Comparison of ENCODE assay signal across 11 cellular contexts in genomic region chr12:575129-575502, GRCh38.
A peak's percentile ranks its signal among the peaks of the same experiment; 100 is the strongest.
DNase-seq lines count a peak whose midpoint lies in the region; ATAC-seq, FAIRE-seq and TF ChIP-seq lines count a peak whose summit lies in the region.
"Had no signal": no experiment of that assay in that cellular context is flagged by ENCODE, and none has a peak within 500 bp of the region (broad histone marks: within the 10 kb centered on the region; RNA-seq: fewer than 3 reads in every experiment).

No MANE protein-coding gene starts in this region.

- H3K4me1 ChIP-seq in fibroblast of lung (ENCODE audit: control insufficient read depth, extremely low read depth, insufficient read depth, low read length): peaks cover 13% of the 10 kb centered on the region
- peaks cover 39% of the 10 kb centered on the region for H3K4me1 ChIP-seq in body of pancreas

- H3K36me3 ChIP-seq in SU-DHL-6 (ENCODE audit: low read length): no peaks in the 10 kb centered on the region
- no peaks in the 10 kb centered on the region for H3K36me3 ChIP-seq in fibroblast of lung (ENCODE audit: control insufficient read depth, insufficient read depth, low read length)
- no peaks in the 10 kb centered on the region for H3K36me3 ChIP-seq in body of pancreas (replicated peaks in 1 of 2; ENCODE audit: insufficient read depth in 1 of 2, low read depth in 2 of 2)

- H3K27me3 ChIP-seq in CD4-positive, alpha-beta T cell (ENCODE audit: control insufficient read depth, insufficient read depth, low read length): no peaks in the 10 kb centered on the region
- H3K27me3 ChIP-seq in SU-DHL-6 (ENCODE audit: low read length) (no peaks in the 10 kb centered on the region), fibroblast of lung (ENCODE audit: control insufficient read depth, insufficient read depth, low read length) (no peaks in the 10 kb centered on the region), body of pancreas (no peaks in the 10 kb centered on the region)

- no peak overlapping the region for H3K4me3 ChIP-seq in SU-DHL-6 (ENCODE audit: insufficient read depth, low read length, poor library complexity, severe bottlenecking)
- H3K4me3 ChIP-seq in fibroblast of lung (replicated peaks in 1 of 4; ENCODE audit: control extremely low read depth in 1 of 4, insufficient read depth in 1 of 4, low read depth in 3 of 4, low read length in 4 of 4): no peak overlapping the region
- no peak overlapping the region for H3K4me3 ChIP-seq in body of pancreas

- no peak overlapping the region for H3K27ac Mint-ChIP-seq in CD4-positive, alpha-beta T cell

- 85 to 87% methylated on average over 7 of the region's 7 CpGs for WGBS in body of pancreas, 2 donors

- no peak for TF ChIP-seq CTCF in CD4-positive, alpha-beta T cell (IDR thresholded peaks at IDR 0.05)
- TF ChIP-seq CTCF in SU-DHL-6 (IDR thresholded peaks at IDR 0.05; ENCODE audit: insufficient read depth, low read length, poor library complexity, severe bottlenecking) (no peak), fibroblast of lung (conservative IDR thresholded peaks at IDR 0.05 in 1 of 2, IDR thresholded peaks at IDR 0.05 in 1 of 2; ENCODE audit: low read depth in 1 of 2, low read length in 2 of 2) (no peak), body of pancreas (IDR thresholded peaks at IDR 0.05) (no peak)

- no peaks in the 10 kb centered on the region for H3K36me3 Mint-ChIP-seq in CD4-positive, alpha-beta T cell (ENCODE audit: low read depth)
- H3K36me3 Mint-ChIP-seq: T-cell had no signal

- ATAC-seq in CD4-positive, alpha-beta T cell (ENCODE audit: poor library complexity): no peak
- ATAC-seq in sciatic nerve: no peak
- no peak for ATAC-seq in body of pancreas

- H3K4me2 ChIP-seq in SU-DHL-6 (ENCODE audit: low read depth, low read length, poor library complexity, severe bottlenecking) (no peak overlapping the region), fibroblast of lung (ENCODE audit: extremely low read depth, insufficient read depth, low read length) (no peak overlapping the region)

- TF ChIP-seq POLR2A in body of pancreas (IDR thresholded peaks at IDR 0.05): no peak

- H3K9me3 ChIP-seq in CD4-positive, alpha-beta T cell (ENCODE audit: control insufficient read depth, low read length): no peaks in the 10 kb centered on the region
- H3K9me3 ChIP-seq in SU-DHL-6 (ENCODE audit: insufficient read depth, low read length) (no peaks in the 10 kb centered on the region), fibroblast of lung (ENCODE audit: control insufficient read depth, insufficient read depth, low read depth, low read length) (no peaks in the 10 kb centered on the region), body of pancreas (no peaks in the 10 kb centered on the region)

- POLR2A ChIA-PET in CD4-positive, alpha-beta T cell (lab: Charles Lee): interaction anchor here (0.9 to 2.9 kb wide), 8 partner anchors 9 to 232 kb away, joined by 3 to 33 read pairs (median 6); partner anchors contain the start of gene WNK1

- H3K9ac ChIP-seq in SU-DHL-6 (ENCODE audit: low read length) (no peak overlapping the region), fibroblast of lung (ENCODE audit: insufficient read depth, low read length) (no peak overlapping the region)

- H3K79me2 ChIP-seq in SU-DHL-6 (ENCODE audit: insufficient read depth, low read length) (no peaks in the 10 kb centered on the region), fibroblast of lung (ENCODE audit: control insufficient read depth, insufficient read depth, low read length) (no peaks in the 10 kb centered on the region)

- H3K9me2 ChIP-seq in SU-DHL-6 (replicated peaks; ENCODE audit: insufficient read depth, low read length): no peaks in the 10 kb centered on the region

- no peak for FAIRE-seq in GM19239 (lab: Jason Lieb, UNC)
- FAIRE-seq: colon had no signal

- peaks cover 24% of the 10 kb centered on the region for H3K4me1 Mint-ChIP-seq in CD4-positive, alpha-beta T cell (ENCODE audit: low read depth)

- no peaks in the 10 kb centered on the region for H3F3A ChIP-seq in SU-DHL-6 (ENCODE audit: insufficient read depth)

- no peak overlapping the region for H3K27ac ChIP-seq in CD4-positive, alpha-beta T cell (ENCODE audit: low read depth, low read length)
- H3K27ac ChIP-seq in SU-DHL-6 (ENCODE audit: low read depth, low read length) (no peak overlapping the region), fibroblast of lung (ENCODE audit: insufficient read depth, low read length) (no peak overlapping the region), body of pancreas (no peak overlapping the region)

- CTCF ChIA-PET in CD4-positive, alpha-beta T cell (lab: Charles Lee): interaction anchor here (0.8 to 3.6 kb wide), 13 partner anchors 9 to 242 kb away, joined by 3 to 31 read pairs (median 8); partner anchors contain the start of gene WNK1

- H3K27me3 Mint-ChIP-seq in CD4-positive, alpha-beta T cell: no peaks in the 10 kb centered on the region
- H3K27me3 Mint-ChIP-seq: T-cell had no signal

- H2AFZ ChIP-seq in SU-DHL-6 (ENCODE audit: low read depth, low read length, severe bottlenecking) (peak overlapping the region; percentile 97), fibroblast of lung (ENCODE audit: low read length) (peak overlapping the region; percentile 10)

- intact Hi-C loops in CD4-positive, alpha-beta T cell (cut with DNase I, micrococcal nuclease): loop anchor here (5.0 to 10.0 kb wide), 5 partner anchors 52 to 1030 kb away; partner anchors contain the start of gene NINJ2 (in 1 of the 2)
- intact Hi-C loops in sciatic nerve (cut with DNase I): loop anchor here (10.0 kb wide), 2 partner anchors 70 to 180 kb away; partner anchors contain the start of gene WNK1
- intact Hi-C loops in body of pancreas (cut with DNase I): no loop called here

- H3K9me3 Mint-ChIP-seq in CD4-positive, alpha-beta T cell: no peaks in the 10 kb centered on the region
- H3K9me3 Mint-ChIP-seq: T-cell had no signal

- no peak for DNase-seq in CD4-positive, alpha-beta T cell
- no peak for DNase-seq in fibroblast of lung (ENCODE audit: low read depth in 2 of 2)
- DNase-seq in sciatic nerve (ENCODE audit: low spot score): peak; percentile 57
- DNase-seq in GM19239 (ENCODE audit: insufficient read length, low spot score): no peak
- no peak for DNase-seq in retina
- no peak for DNase-seq in body of pancreas
- DNase-seq in COLO829 (ENCODE audit: low spot score): no peak
- DNase-seq: NCI-H446 treated with DMSO at 0.1 percent for 48 hours, T-cell had no signal

- H3K4me3 Mint-ChIP-seq in CD4-positive, alpha-beta T cell: peak overlapping the region; percentile 20

- H4K20me1 ChIP-seq in SU-DHL-6 (ENCODE audit: low read depth, low read length) (no peaks in the 10 kb centered on the region), fibroblast of lung (ENCODE audit: control insufficient read depth, extremely low read depth, insufficient read depth, low read length) (no peaks in the 10 kb centered on the region)
